Comparison of ENCODE assay signal across 8 cellular contexts in the genomic region with DNA sequence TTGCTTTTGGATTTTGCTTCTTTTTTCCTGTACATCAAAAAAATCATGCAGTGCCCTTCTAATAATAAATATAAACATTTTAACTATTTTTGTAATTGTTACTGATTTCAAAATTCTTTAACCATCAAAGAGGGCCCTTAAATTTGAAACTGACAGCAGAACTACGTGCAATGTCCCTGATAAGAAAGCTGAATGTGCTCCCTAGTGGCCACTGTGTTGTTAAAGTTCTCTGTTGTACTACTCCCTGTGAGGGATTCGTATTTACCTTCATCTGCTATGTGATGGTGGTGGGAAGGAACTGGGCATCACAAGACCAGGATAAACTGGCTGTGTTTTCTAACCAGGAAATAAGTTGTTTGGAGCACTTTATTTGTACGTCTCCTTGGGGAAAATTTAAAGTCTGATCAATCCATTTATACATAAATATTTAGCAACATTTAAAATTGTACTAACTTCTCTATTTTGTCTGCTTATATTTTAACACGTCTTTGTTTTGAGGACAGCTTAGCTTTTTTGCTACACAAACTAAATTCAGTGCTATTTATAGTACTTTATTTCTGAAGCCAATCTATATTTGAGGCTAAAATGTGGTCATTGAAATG.
A peak's percentile ranks its signal among the peaks of the same experiment; 100 is the strongest.
DNase-seq lines count a peak whose midpoint lies in the region; ATAC-seq lines count a peak whose summit lies in the region.

No MANE protein-coding gene starts in this region.

- no peak overlapping the region for H3K27ac Mint-ChIP-seq in activated naive CD4-positive, alpha-beta T cell treated with anti-CD3 and anti-CD28 coated beads for 36 hours
- no peak overlapping the region for H3K27ac Mint-ChIP-seq in activated T-helper 2 cell treated with anti-CD3 and anti-CD28 coated beads, Interferon-gamma antibody, Interleukin-2, Interleukin-4, amounts not matched to agents 10 μg/mL and 5 μg/mL and 100 μg/mL, durations not matched to agents 14 hours and 24 hours and 36 hours

- CTCF ChIA-PET in activated naive CD4-positive, alpha-beta T cell treated with anti-CD3 and anti-CD28 coated beads for 36 hours (lab: Charles Lee), result no interaction called here

- ATAC-seq in GM18502 (IDR thresholded peaks at IDR 0.05; ENCODE audit: poor library complexity, unreplicated experiment), result no peak

- no peaks in the 10 kb centered on the region for H3K4me1 Mint-ChIP-seq in activated naive CD4-positive, alpha-beta T cell treated with anti-CD3 and anti-CD28 coated beads for 36 hours (ENCODE audit: low read depth)
- H3K4me1 Mint-ChIP-seq in activated T-helper 2 cell treated with anti-CD3 and anti-CD28 coated beads, Interferon-gamma antibody, Interleukin-2, Interleukin-4, amounts not matched to agents 10 μg/mL and 5 μg/mL and 100 μg/mL, durations not matched to agents 14 hours and 24 hours and 36 hours (ENCODE audit: low read depth), result no peaks in the 10 kb centered on the region

- no peaks in the 10 kb centered on the region for H3K27me3 Mint-ChIP-seq in activated naive CD4-positive, alpha-beta T cell treated with anti-CD3 and anti-CD28 coated beads for 36 hours (ENCODE audit: low read depth)
- no peaks in the 10 kb centered on the region for H3K27me3 Mint-ChIP-seq in activated T-helper 2 cell treated with anti-CD3 and anti-CD28 coated beads, Interferon-gamma antibody, Interleukin-2, Interleukin-4, amounts not matched to agents 10 μg/mL and 5 μg/mL and 100 μg/mL, durations not matched to agents 14 hours and 24 hours and 36 hours (ENCODE audit: low read depth)

- no peaks in the 10 kb centered on the region for H3K36me3 Mint-ChIP-seq in activated naive CD4-positive, alpha-beta T cell treated with anti-CD3 and anti-CD28 coated beads for 36 hours (ENCODE audit: low read depth)
- H3K36me3 Mint-ChIP-seq in activated T-helper 2 cell treated with anti-CD3 and anti-CD28 coated beads, Interferon-gamma antibody, Interleukin-2, Interleukin-4, amounts not matched to agents 10 μg/mL and 5 μg/mL and 100 μg/mL, durations not matched to agents 14 hours and 24 hours and 36 hours (ENCODE audit: low read depth), result no peaks in the 10 kb centered on the region

- no peaks in the 10 kb centered on the region for H3K9me3 Mint-ChIP-seq in activated naive CD4-positive, alpha-beta T cell treated with anti-CD3 and anti-CD28 coated beads for 36 hours
- no peaks in the 10 kb centered on the region for H3K9me3 Mint-ChIP-seq in activated T-helper 2 cell treated with anti-CD3 and anti-CD28 coated beads, Interferon-gamma antibody, Interleukin-2, Interleukin-4, amounts not matched to agents 10 μg/mL and 5 μg/mL and 100 μg/mL, durations not matched to agents 14 hours and 24 hours and 36 hours

- intact Hi-C loops in activated naive CD4-positive, alpha-beta T cell treated with anti-CD3 and anti-CD28 coated beads for 36 hours (cut with micrococcal nuclease), result no loop called here
- intact Hi-C loops in activated T-helper 2 cell treated with anti-CD3 and anti-CD28 coated beads, Interferon-gamma antibody, Interleukin-2, Interleukin-4, amounts not matched to agents 10 μg/mL and 5 μg/mL and 100 μg/mL, durations not matched to agents 14 hours and 24 hours and 36 hours (cut with micrococcal nuclease), result no loop called here

- no peak overlapping the region for H3K4me3 Mint-ChIP-seq in activated naive CD4-positive, alpha-beta T cell treated with anti-CD3 and anti-CD28 coated beads for 36 hours
- no peak overlapping the region for H3K4me3 Mint-ChIP-seq in activated T-helper 2 cell treated with anti-CD3 and anti-CD28 coated beads, Interferon-gamma antibody, Interleukin-2, Interleukin-4, amounts not matched to agents 10 μg/mL and 5 μg/mL and 100 μg/mL, durations not matched to agents 14 hours and 24 hours and 36 hours (ENCODE audit: low read depth)

- DNase-seq in GM04504 (ENCODE audit: low read depth) (peak; percentile 31), NCI-H2081 (lab: John Stamatoyannopoulos, UW) (peak; percentile 65 to 74), amniotic stem cell (lab: John Stamatoyannopoulos, UW) (peak; percentile 6), kidney tubule cell (ENCODE audit: low spot score) (peak; percentile 58), GF-D8 (lab: John Stamatoyannopoulos, UW) (no peak)
- no peak for DNase-seq in activated naive CD4-positive, alpha-beta T cell treated with anti-CD3 and anti-CD28 coated beads for 36 hours
- DNase-seq in activated T-helper 2 cell treated with anti-CD3 and anti-CD28 coated beads, Interferon-gamma antibody, Interleukin-2, Interleukin-4, amounts not matched to agents 10 μg/mL and 5 μg/mL and 100 μg/mL, durations not matched to agents 14 hours and 24 hours and 36 hours (ENCODE audit: low spot score), result no peak

Comparison
In these comparisons a context has a peak if more than half of its experiments do, and no peak if none do; other contexts are left out.
1. DNase-seq: peak in GM04504 (single experiment), NCI-H2081 (2 of 2), amniotic stem cell (single experiment) and kidney tubule cell (single experiment); none in activated naive CD4-positive, alpha-beta T cell treated with anti-CD3 and anti-CD28 coated beads for 36 hours (single experiment), activated T-helper 2 cell treated with anti-CD3 and anti-CD28 coated beads, Interferon-gamma antibody, Interleukin-2, Interleukin-4, amounts not matched to agents 10 μg/mL and 5 μg/mL and 100 μg/mL, durations not matched to agents 14 hours and 24 hours and 36 hours (single experiment) and GF-D8 (single experiment).